In genomic region chr4:107094332-107094731, GRCh38 we compare ENCODE assay signal across 8 cellular contexts. TPM values are rescaled to one million over a fixed set of nuclear protein-coding genes. Genes with fewer than 3 reads are reported as not detected.
DNase-seq lines count a peak whose midpoint lies in the region; ATAC-seq and TF ChIP-seq lines count a peak whose summit lies in the region.

No MANE protein-coding gene starts in this region.

- H3K27me3 Mint-ChIP-seq in brain = peaks cover 14% of the 10 kb centered on the region

- no peaks in the 10 kb centered on the region for H3K4me1 ChIP-seq in cardiac muscle cell (ENCODE audit: low read depth)
- H3K4me1 ChIP-seq in heart left ventricle = no peaks in the 10 kb centered on the region
- peaks cover 3% of the 10 kb centered on the region for H3K4me1 ChIP-seq in smooth muscle cell (ENCODE audit: low read depth)
- no peaks in the 10 kb centered on the region for H3K4me1 ChIP-seq in ascending aorta

- no peaks in the 10 kb centered on the region for H4K20me1 ChIP-seq in smooth muscle cell (ENCODE audit: low read depth)

- WGBS in heart left ventricle, 4 donors = 90 to 95% (median 93%) methylated on average over 2 of the region's 2 CpGs
- 91% methylated on average over 2 of the region's 2 CpGs for WGBS in smooth muscle cell (ENCODE audit: low lambda C conversion rate)

- H3K36me3 Mint-ChIP-seq in brain = no peaks in the 10 kb centered on the region

- no peak overlapping the region for H3K4me2 ChIP-seq in smooth muscle cell

- no peak overlapping the region for H3K27ac Mint-ChIP-seq in brain

- no peaks in the 10 kb centered on the region for H3K27me3 ChIP-seq in cardiac muscle cell
- no peaks in the 10 kb centered on the region for H3K27me3 ChIP-seq in heart left ventricle
- H3K27me3 ChIP-seq in smooth muscle cell (ENCODE audit: low read depth) = no peaks in the 10 kb centered on the region
- no peaks in the 10 kb centered on the region for H3K27me3 ChIP-seq in ascending aorta

- DNase-seq in cardiac muscle cell (ENCODE audit: low read depth in 1 of 2, low spot score in 1 of 2) (peak; percentile 7 to 38), heart left ventricle (no peak), smooth muscle cell (lab: John Stamatoyannopoulos, UW; ENCODE audit: unreplicated experiment) (no peak), NCI-H2107 treated with DMSO at 0.1 percent for 48 hours (lab: John Stamatoyannopoulos, UW; ENCODE audit: unreplicated experiment) (no peak), ascending aorta (ENCODE audit: low spot score in 2 of 2) (no peak)
- DNase-seq in effector CD8-positive, alpha-beta T cell (lab: John Stamatoyannopoulos, UW) = no peak

- ATAC-seq in heart left ventricle (no peak), HG03520 (IDR thresholded peaks at IDR 0.05; ENCODE audit: unreplicated experiment) (peak; percentile 90)

- no peak overlapping the region for H2AFZ ChIP-seq in smooth muscle cell (ENCODE audit: low read depth)

- no peaks in the 10 kb centered on the region for H3K36me3 ChIP-seq in cardiac muscle cell
- no peaks in the 10 kb centered on the region for H3K36me3 ChIP-seq in heart left ventricle
- H3K36me3 ChIP-seq in smooth muscle cell (ENCODE audit: low read depth) = no peaks in the 10 kb centered on the region
- no peaks in the 10 kb centered on the region for H3K36me3 ChIP-seq in ascending aorta

- intact Hi-C loops in heart left ventricle (cut with DNase I) = no loop called here
- intact Hi-C loops in ascending aorta (cut with DNase I) = no loop called here

- TF ChIP-seq CTCF in cardiac muscle cell (IDR thresholded peaks at IDR 0.05; ENCODE audit: low read depth, low read length) (peak; percentile 39), heart left ventricle (IDR thresholded peaks at IDR 0.05) (no peak), brain (conservative IDR thresholded peaks at IDR 0.05) (peak; percentile 14 to 24), smooth muscle cell (IDR thresholded peaks at IDR 0.05; ENCODE audit: borderline replicate concordance, insufficient read depth, poor library complexity, severe bottlenecking) (peak; percentile 41), ascending aorta (IDR thresholded peaks at IDR 0.05) (no peak)

- no peak for TF ChIP-seq POLR2A in heart left ventricle (IDR thresholded peaks at IDR 0.05)

- no peak overlapping the region for H3K27ac ChIP-seq in cardiac muscle cell
- H3K27ac ChIP-seq in heart left ventricle = no peak overlapping the region
- H3K27ac ChIP-seq in smooth muscle cell (ENCODE audit: low read depth) = no peak overlapping the region
- H3K27ac ChIP-seq in ascending aorta = no peak overlapping the region

- H3K4me3 ChIP-seq in cardiac muscle cell (no peak overlapping the region), heart left ventricle (no peak overlapping the region), smooth muscle cell (no peak overlapping the region), ascending aorta (no peak overlapping the region)

- H3K4me1 Mint-ChIP-seq in brain = no peaks in the 10 kb centered on the region

- H3K79me2 ChIP-seq in smooth muscle cell (ENCODE audit: low read depth) = peaks cover 9% of the 10 kb centered on the region

- H3K4me3 Mint-ChIP-seq in brain = no peak overlapping the region

- H3F3A ChIP-seq in smooth muscle cell (ENCODE audit: low read depth) = peaks cover 8% of the 10 kb centered on the region

- no peak overlapping the region for H3K9ac ChIP-seq in smooth muscle cell (ENCODE audit: low read depth)

- H3K9me3 Mint-ChIP-seq in brain = peaks cover 0 to 11% (median 1%) of the 10 kb centered on the region in 5 experiments

- H3K9me3 ChIP-seq in cardiac muscle cell (ENCODE audit: low read depth) = no peaks in the 10 kb centered on the region
- H3K9me3 ChIP-seq in heart left ventricle = peaks cover 0 to 20% (median 0%) of the 10 kb centered on the region in 12 donors
- no peaks in the 10 kb centered on the region for H3K9me3 ChIP-seq in smooth muscle cell (replicated peaks; ENCODE audit: low read depth)
- H3K9me3 ChIP-seq in ascending aorta = no peaks in the 10 kb centered on the region

RNA-seq across cellular contexts. Expression of gene DKK2, which starts 58.2 kb away (rescaled TPM):
- total RNA-seq in cardiac muscle cell (0.06 and 0.07 TPM in 2 replicates), heart left ventricle (1 to 10 TPM in 4 of 9 donors, under 1 TPM in 4, not detected in 1; 0.40 to 2.5 (median 1.4) TPM), smooth muscle cell (555 and 597 TPM in 2 replicates), ascending aorta (10.3 TPM)
- polyA plus RNA-seq in cardiac muscle cell (0.23 TPM in 1 of 2 replicates, not detected in the other), heart left ventricle (under 1 TPM; 0.42 to 0.43 TPM), brain (ENCODE audit: insufficient read depth, low read depth, low replicate concordance) (0.64 TPM), smooth muscle cell (198 and 325 TPM in 2 replicates)

Comparison
In these comparisons a context has a peak if more than half of its experiments do, and no peak if none do; other contexts are left out.
1. DNase-seq: peak in cardiac muscle cell (2 of 2); none in heart left ventricle (0 of 5), smooth muscle cell (single experiment), effector CD8-positive, alpha-beta T cell (single experiment), NCI-H2107 treated with DMSO at 0.1 percent for 48 hours (single experiment) and ascending aorta (0 of 2).
2. CTCF ChIP-seq: peak in cardiac muscle cell (single experiment), brain (2 of 2) and smooth muscle cell (single experiment); none in heart left ventricle (0 of 12) and ascending aorta (0 of 3).
3. RNA of gene DKK2, which starts 58.2 kb away (total RNA-seq): 555 to 597 TPM in smooth muscle cell; 10.3 TPM in ascending aorta (single experiment), 0.40 to 2.5 TPM in heart left ventricle and 0.06 to 0.07 TPM in cardiac muscle cell; every median in the first group is over 10 times any median in the second.